Comparison of ENCODE assay signal across 12 cellular contexts in genomic region chr3:183532620-183533409, GRCh38. TPM values are rescaled to one million over a fixed set of nuclear protein-coding genes. Genes with fewer than 3 reads are reported as not detected.
DNase-seq lines count a peak whose midpoint lies in the region; ATAC-seq and TF ChIP-seq lines count a peak whose summit lies in the region.
"Had no signal": no experiment of that assay in that cellular context is flagged by ENCODE, and none has a peak within 500 bp of the region (broad histone marks: within the 10 kb centered on the region; RNA-seq: fewer than 3 reads in every experiment).

No MANE protein-coding gene starts in this region.

- H3K9me3 Mint-ChIP-seq in CD4-positive, alpha-beta T cell, result no peaks in the 10 kb centered on the region
- H3K9me3 Mint-ChIP-seq in activated naive CD8-positive, alpha-beta T cell (ENCODE audit: low read depth), result no peaks in the 10 kb centered on the region

- H3K4me1 Mint-ChIP-seq in CD4-positive, alpha-beta T cell (ENCODE audit: low read depth), result peaks cover 75% of the 10 kb centered on the region
- H3K4me1 Mint-ChIP-seq in activated naive CD8-positive, alpha-beta T cell (ENCODE audit: low read depth), result peaks cover 54% of the 10 kb centered on the region

- peak overlapping the region; percentile 64 for H3K27ac Mint-ChIP-seq in CD4-positive, alpha-beta T cell
- H3K27ac Mint-ChIP-seq in activated naive CD8-positive, alpha-beta T cell, result peak overlapping the region; percentile 73

- no peak for ATAC-seq in CD4-positive, alpha-beta T cell (ENCODE audit: poor library complexity)
- no peak for ATAC-seq in foreskin keratinocyte

- intact Hi-C loops in CD4-positive, alpha-beta T cell (cut with DNase I, micrococcal nuclease), result no loop called here

- H3K27me3 ChIP-seq in CD4-positive, alpha-beta T cell (ENCODE audit: control insufficient read depth, insufficient read depth, low read length), result no peaks in the 10 kb centered on the region
- H3K27me3 ChIP-seq in H7 (ENCODE audit: control insufficient read depth, insufficient read depth, low read length) (no peaks in the 10 kb centered on the region; the same call in 1 of the 2 replicates), muscle layer of duodenum (ENCODE audit: low read depth, low read length) (no peaks in the 10 kb centered on the region), foreskin keratinocyte (peaks cover 28% of the 10 kb centered on the region)
- H3K27me3 ChIP-seq: right atrium auricular region had no signal

- H3K4me1 ChIP-seq in muscle layer of duodenum (ENCODE audit: control insufficient read depth in 1 of 2, insufficient read depth in 2 of 2, low read length in 2 of 2) (no peaks in the 10 kb centered on the region), foreskin keratinocyte (no peaks in the 10 kb centered on the region)
- H3K4me1 ChIP-seq: right atrium auricular region had no signal

- peak overlapping the region; percentile 54 for H3K4me3 Mint-ChIP-seq in CD4-positive, alpha-beta T cell
- no peak overlapping the region for H3K4me3 Mint-ChIP-seq in activated naive CD8-positive, alpha-beta T cell

- H3K9me3 ChIP-seq in CD4-positive, alpha-beta T cell (ENCODE audit: control insufficient read depth, low read length), result no peaks in the 10 kb centered on the region
- H3K9me3 ChIP-seq in muscle layer of duodenum (ENCODE audit: control insufficient read depth in 1 of 2, low read length in 2 of 2), result no peaks in the 10 kb centered on the region
- H3K9me3 ChIP-seq: right atrium auricular region had no signal

- no peak for TF ChIP-seq CTCF in CD4-positive, alpha-beta T cell (IDR thresholded peaks at IDR 0.05)
- TF ChIP-seq CTCF in foreskin keratinocyte (conservative IDR thresholded peaks at IDR 0.05), result no peak

- CTCF ChIA-PET in CD4-positive, alpha-beta T cell (lab: Charles Lee), result no interaction called here

- H3K36me3 ChIP-seq in H7 (replicated peaks; ENCODE audit: control insufficient read depth, insufficient read depth, low read length) (no peaks in the 10 kb centered on the region), muscle layer of duodenum (ENCODE audit: control insufficient read depth in 1 of 2, insufficient read depth in 2 of 2, low read length in 2 of 2) (no peaks in the 10 kb centered on the region)
- H3K36me3 ChIP-seq: right atrium auricular region had no signal

- H3K27me3 Mint-ChIP-seq in CD4-positive, alpha-beta T cell, result no peaks in the 10 kb centered on the region
- no peaks in the 10 kb centered on the region for H3K27me3 Mint-ChIP-seq in activated naive CD8-positive, alpha-beta T cell

- peaks cover 63% of the 10 kb centered on the region for H3K36me3 Mint-ChIP-seq in CD4-positive, alpha-beta T cell (ENCODE audit: low read depth)
- peaks cover 16% of the 10 kb centered on the region for H3K36me3 Mint-ChIP-seq in activated naive CD8-positive, alpha-beta T cell

- H3K4me3 ChIP-seq in H7 (ENCODE audit: insufficient read depth, low read depth, low read length) (no peak overlapping the region), muscle layer of duodenum (ENCODE audit: low read depth in 1 of 2, low read length in 2 of 2) (no peak overlapping the region)
- H3K4me3 ChIP-seq: right atrium auricular region had no signal

- no peak for DNase-seq in CD4-positive, alpha-beta T cell
- DNase-seq in H7 (peak; percentile 39), UCSD-AML1 (lab: John Stamatoyannopoulos, UW; ENCODE audit: unreplicated experiment) (no peak), foreskin keratinocyte (no peak), NCI-H1417 (lab: John Stamatoyannopoulos, UW) (no peak)
- DNase-seq: C1 segment of cervical spinal cord, GDM1, NCI-H1105, NCI-H524 had no signal

- no peak overlapping the region for H3K27ac ChIP-seq in CD4-positive, alpha-beta T cell (ENCODE audit: low read depth, low read length)
- H3K27ac ChIP-seq in muscle layer of duodenum (ENCODE audit: low read length) (peak overlapping the region; percentile 23), foreskin keratinocyte (no peak overlapping the region)
- H3K27ac ChIP-seq: right atrium auricular region had no signal

- POLR2A ChIA-PET in CD4-positive, alpha-beta T cell (lab: Charles Lee), result interaction anchor here (1.2 kb wide), 1 partner anchor 19 kb away, joined by 4 read pairs; no protein-coding TSS in a partner anchor

RNA-seq across cellular contexts. Expression of gene KLHL6, which starts 22.7 kb away (rescaled TPM):
- 10 to 100 TPM; 23.9 to 24.2 TPM for total RNA-seq in CD4-positive, alpha-beta T cell
- 0.33 and 0.69 TPM in 2 replicates for total RNA-seq in H7 (2014; rRNA removed; shearing (Covaris generic))
- total RNA-seq in foreskin keratinocyte, result 0.03 and 0.11 TPM in 2 replicates
- polyA plus RNA-seq in foreskin keratinocyte, result 0.02 and 0.06 TPM in 2 replicates

Comparison
In these comparisons a context has a peak if more than half of its experiments do, and no peak if none do; other contexts are left out.
1. RNA of gene KLHL6, which starts 22.7 kb away (total RNA-seq): 23.9 to 24.2 TPM in CD4-positive, alpha-beta T cell; 0.33 to 0.69 TPM in H7 and 0.03 to 0.11 TPM in foreskin keratinocyte; every median in the first group is over 10 times any median in the second.